In genomic region chr21:14088391-14088790, GRCh38 we compare ENCODE assay signal across 6 cellular contexts.
"Had no signal": no experiment of that assay in that cellular context is flagged by ENCODE, and none has a peak within 500 bp of the region (broad histone marks: within the 10 kb centered on the region; RNA-seq: fewer than 3 reads in every experiment).

No MANE protein-coding gene starts in this region.

- H3K27me3 Mint-ChIP-seq: IgD-negative memory B cell had no signal

- H3K4me3 ChIP-seq: GM23338 had no signal

- H3K4me3 Mint-ChIP-seq: GM23338, H9, IgD-negative memory B cell had no signal

- H3K9me3 Mint-ChIP-seq: IgD-negative memory B cell had no signal

- ATAC-seq: GM23338, HepG2 had no signal

- H3K4me1 Mint-ChIP-seq: GM23338, H9 had no signal

- DNase-seq: H9, HCEC 1CT had no signal

- H3K27ac ChIP-seq: HL-60 had no signal

- H3K27ac Mint-ChIP-seq: GM23338, H9, IgD-negative memory B cell had no signal
